Comparison of ENCODE assay signal across 13 cellular contexts in genomic region chr3:185977679-185978040, GRCh38. TPM values are rescaled to one million over a fixed set of nuclear protein-coding genes. Genes with fewer than 3 reads are reported as not detected.
A peak's percentile ranks its signal among the peaks of the same experiment; 100 is the strongest.
DNase-seq lines count a peak whose midpoint lies in the region; ATAC-seq and TF ChIP-seq lines count a peak whose summit lies in the region.
"Had no signal": no experiment of that assay in that cellular context is flagged by ENCODE, and none has a peak within 500 bp of the region (broad histone marks: within the 10 kb centered on the region; RNA-seq: fewer than 3 reads in every experiment).

No MANE protein-coding gene starts in this region.

- H3F3A ChIP-seq in SK-N-SH (replicated peaks; ENCODE audit: insufficient read depth): no peaks in the 10 kb centered on the region

- H4K20me1 ChIP-seq in SK-N-SH (ENCODE audit: insufficient read depth): no peaks in the 10 kb centered on the region

- DNase-seq in SK-N-SH (no peak), nephron progenitor cell (no peak), NCI-H1930 (lab: John Stamatoyannopoulos, UW) (no peak), DMS79 (lab: John Stamatoyannopoulos, UW) (no peak)
- no peak for DNase-seq in activated T-helper 1 cell treated with anti-CD3 and anti-CD28 coated beads, Interleukin-12 subunit alpha, Interleukin-12 subunit beta, Interleukin-2, Interleukin-4 antibody, amounts not matched to agents 30 ng/mL and 10 ng/mL and 1 ng/mL, durations not matched to agents 14 hours and 24 hours and 36 hours (ENCODE audit: low spot score)

- H3K27ac Mint-ChIP-seq in activated T-helper 1 cell treated with anti-CD3 and anti-CD28 coated beads, Interleukin-12 subunit alpha, Interleukin-12 subunit beta, Interleukin-2, Interleukin-4 antibody, amounts not matched to agents 30 ng/mL and 10 ng/mL and 1 ng/mL, durations not matched to agents 14 hours and 24 hours and 36 hours: peak overlapping the region; percentile 82
- H3K27ac Mint-ChIP-seq in nephron progenitor cell: no peak overlapping the region

- CTCF ChIA-PET in SK-N-SH (lab: Yijun Ruan, JAX): interaction anchor here (0.5 to 4.9 kb wide), 29 partner anchors 9 to 851 kb away, joined by 3 to 49 read pairs (median 4); no protein-coding TSS in a partner anchor
- CTCF ChIA-PET in HEK293 (lab: Yijun Ruan, JAX): interaction anchor here (1.0 to 4.0 kb wide), 12 partner anchors 9 to 640 kb away, joined by 3 to 29 read pairs (median 6); no protein-coding TSS in a partner anchor

- H3K9ac ChIP-seq in SK-N-SH: no peak overlapping the region

- no peaks in the 10 kb centered on the region for H3K9me2 ChIP-seq in SK-N-SH

- H3K9me3 Mint-ChIP-seq in activated T-helper 1 cell treated with anti-CD3 and anti-CD28 coated beads, Interleukin-12 subunit alpha, Interleukin-12 subunit beta, Interleukin-2, Interleukin-4 antibody, amounts not matched to agents 30 ng/mL and 10 ng/mL and 1 ng/mL, durations not matched to agents 14 hours and 24 hours and 36 hours: no peaks in the 10 kb centered on the region
- no peaks in the 10 kb centered on the region for H3K9me3 Mint-ChIP-seq in nephron progenitor cell
- H3K9me3 Mint-ChIP-seq: immature natural killer cell had no signal

- peaks cover 42% of the 10 kb centered on the region for H3K27me3 Mint-ChIP-seq in activated T-helper 1 cell treated with anti-CD3 and anti-CD28 coated beads, Interleukin-12 subunit alpha, Interleukin-12 subunit beta, Interleukin-2, Interleukin-4 antibody, amounts not matched to agents 30 ng/mL and 10 ng/mL and 1 ng/mL, durations not matched to agents 14 hours and 24 hours and 36 hours (ENCODE audit: insufficient read depth)
- peaks cover 22% of the 10 kb centered on the region for H3K27me3 Mint-ChIP-seq in nephron progenitor cell (ENCODE audit: low read depth, poor library complexity)

- H3K4me2 ChIP-seq in SK-N-SH: no peak overlapping the region
- H3K4me2 ChIP-seq: hepatocyte had no signal

- intact Hi-C loops in activated T-helper 1 cell treated with anti-CD3 and anti-CD28 coated beads, Interleukin-12 subunit alpha, Interleukin-12 subunit beta, Interleukin-2, Interleukin-4 antibody, amounts not matched to agents 30 ng/mL and 10 ng/mL and 1 ng/mL, durations not matched to agents 14 hours and 24 hours and 36 hours (cut with micrococcal nuclease): loop anchor here (1.0 to 10.0 kb wide), 11 partner anchors 34 to 639 kb away; partner anchors contain the start of genes ETV5, TBCCD1 and TRA2B

- ATAC-seq in SK-N-SH treated with all-trans-retinoic acid at 6 μM for 48 hours: peak; percentile 15; the same call in 2 of the 3 replicates
- no peak for ATAC-seq in GM21381 (IDR thresholded peaks at IDR 0.05; ENCODE audit: unreplicated experiment)

- no peak for TF ChIP-seq EP300 in SK-N-SH (IDR thresholded peaks at IDR 0.05; ENCODE audit: borderline replicate concordance in 1 of 2, low read depth in 1 of 2, low read length in 1 of 2)

- no peak for TF ChIP-seq RAD21 in SK-N-SH (IDR thresholded peaks at IDR 0.05; ENCODE audit: low read length)

- H3K4me3 Mint-ChIP-seq in activated T-helper 1 cell treated with anti-CD3 and anti-CD28 coated beads, Interleukin-12 subunit alpha, Interleukin-12 subunit beta, Interleukin-2, Interleukin-4 antibody, amounts not matched to agents 30 ng/mL and 10 ng/mL and 1 ng/mL, durations not matched to agents 14 hours and 24 hours and 36 hours: peak overlapping the region; percentile 11
- no peak overlapping the region for H3K4me3 Mint-ChIP-seq in nephron progenitor cell
- H3K4me3 Mint-ChIP-seq: immature natural killer cell had no signal

- no peak overlapping the region for H2AFZ ChIP-seq in SK-N-SH (ENCODE audit: low read depth)
- H2AFZ ChIP-seq: hepatocyte had no signal

- H3K27ac ChIP-seq in SK-N-SH (ENCODE audit: low read depth in 2 of 2, low read length in 1 of 2) (no peak overlapping the region), HEK293 (ENCODE audit: extremely low read depth, low read depth, low read length) (no peak overlapping the region)
- H3K27ac ChIP-seq: adrenal gland, esophagus muscularis mucosa, hepatocyte, skin epidermis had no signal

- no peaks in the 10 kb centered on the region for H3K79me2 ChIP-seq in SK-N-SH (ENCODE audit: insufficient read depth)
- H3K79me2 ChIP-seq: hepatocyte had no signal

- no peak overlapping the region; a peak in 1 of 4 replicates for H3K4me3 ChIP-seq in SK-N-SH (ENCODE audit: low read depth in 2 of 2, low read length in 1 of 2)
- no peak overlapping the region for H3K4me3 ChIP-seq in HEK293 (ENCODE audit: low read depth, low read length)
- H3K4me3 ChIP-seq: adrenal gland, esophagus muscularis mucosa, hepatocyte, skin epidermis had no signal

- H3K36me3 Mint-ChIP-seq in activated T-helper 1 cell treated with anti-CD3 and anti-CD28 coated beads, Interleukin-12 subunit alpha, Interleukin-12 subunit beta, Interleukin-2, Interleukin-4 antibody, amounts not matched to agents 30 ng/mL and 10 ng/mL and 1 ng/mL, durations not matched to agents 14 hours and 24 hours and 36 hours (ENCODE audit: low read depth): no peaks in the 10 kb centered on the region
- no peaks in the 10 kb centered on the region for H3K36me3 Mint-ChIP-seq in nephron progenitor cell (ENCODE audit: low read depth)
- H3K36me3 Mint-ChIP-seq: immature natural killer cell had no signal

- no peaks in the 10 kb centered on the region for H3K9me3 ChIP-seq in SK-N-SH
- no peaks in the 10 kb centered on the region for H3K9me3 ChIP-seq in HEK293 (ENCODE audit: control insufficient read depth, insufficient read depth, low read depth, low read length)
- H3K9me3 ChIP-seq: adrenal gland, esophagus muscularis mucosa had no signal

- TF ChIP-seq CTCF in SK-N-SH (IDR thresholded peaks at IDR 0.05) (no peak), HEK293 (tag by site-specific recombination; IDR thresholded peaks at IDR 0.05) (no peak), nephron progenitor cell (IDR thresholded peaks at IDR 0.05) (peak; percentile 45)

- POLR2A ChIA-PET in SK-N-SH (lab: Yijun Ruan, JAX) (no interaction called here), HEK293 (lab: Yijun Ruan, JAX) (no interaction called here)

- H3K4me1 ChIP-seq in SK-N-SH (ENCODE audit: control insufficient read depth in 1 of 2, insufficient read depth in 2 of 2, low read depth in 1 of 2, low read length in 1 of 2): no peaks in the 10 kb centered on the region
- no peaks in the 10 kb centered on the region for H3K4me1 ChIP-seq in HEK293 (ENCODE audit: control insufficient read depth, insufficient read depth, low read length)
- H3K4me1 ChIP-seq: adrenal gland, esophagus muscularis mucosa had no signal

- H3K4me1 Mint-ChIP-seq in activated T-helper 1 cell treated with anti-CD3 and anti-CD28 coated beads, Interleukin-12 subunit alpha, Interleukin-12 subunit beta, Interleukin-2, Interleukin-4 antibody, amounts not matched to agents 30 ng/mL and 10 ng/mL and 1 ng/mL, durations not matched to agents 14 hours and 24 hours and 36 hours (ENCODE audit: low read depth): peaks cover 18% of the 10 kb centered on the region
- H3K4me1 Mint-ChIP-seq in nephron progenitor cell: no peaks in the 10 kb centered on the region

- H3K27me3 ChIP-seq in SK-N-SH (ENCODE audit: insufficient read depth): no peaks in the 10 kb centered on the region
- H3K27me3 ChIP-seq: adrenal gland, esophagus muscularis mucosa, hepatocyte had no signal

- WGBS in SK-N-SH (ENCODE audit: low lambda C conversion rate): 31% methylated on average over 3 of the region's 3 CpGs

- no peaks in the 10 kb centered on the region for H3K36me3 ChIP-seq in SK-N-SH (replicated peaks in 1 of 2; ENCODE audit: control insufficient read depth in 1 of 2, insufficient read depth in 2 of 2, low read length in 1 of 2)
- H3K36me3 ChIP-seq in HEK293 (ENCODE audit: control insufficient read depth in 2 of 2, insufficient read depth in 1 of 2, low read length in 2 of 2): no peaks in the 10 kb centered on the region
- H3K36me3 ChIP-seq: adrenal gland, esophagus muscularis mucosa had no signal

TF ChIP-seq in SK-N-SH treated with all-trans-retinoic acid at 6 μM for 48 hours, 23 proteins besides CTCF, POLR2A, EP300 and RAD21:
- TF ChIP-seq SNAI2 (CRISPR knock-in tag; IDR thresholded peaks at IDR 0.05) (no peak), ZNF70 (CRISPR knock-in tag; IDR thresholded peaks at IDR 0.05) (no peak), OSR1 (CRISPR knock-in tag; IDR thresholded peaks at IDR 0.05) (no peak)

TF ChIP-seq in SK-N-SH, 30 proteins besides CTCF, POLR2A, EP300 and RAD21 (continues in another document):
- no peak for TF ChIP-seq TEAD4 (IDR thresholded peaks at IDR 0.05; ENCODE audit: borderline replicate concordance, insufficient read depth)
- no peak for TF ChIP-seq IRF3 (IDR thresholded peaks at IDR 0.05; ENCODE audit: low read depth, low read length)
- TF ChIP-seq EZH2phosphoT487 (IDR thresholded peaks at IDR 0.05; ENCODE audit: borderline replicate concordance, low read depth): no peak
- TF ChIP-seq NFIC (IDR thresholded peaks at IDR 0.05; ENCODE audit: borderline replicate concordance): no peak

TF ChIP-seq in HEK293, 187 proteins besides CTCF, POLR2A, EP300 and RAD21:
- TF ChIP-seq ZNF624 (tag by site-specific recombination; IDR thresholded peaks at IDR 0.05): no peak
- no peak for TF ChIP-seq ZNF677 (tag by site-specific recombination; IDR thresholded peaks at IDR 0.05)
- peak; percentile 44; the same call in 1 of the 2 replicates for TF ChIP-seq PRDM1 (tag by site-specific recombination; IDR thresholded peaks at IDR 0.05)

RNA-seq across cellular contexts. Expression of gene TRA2B, which starts 39.8 kb away (rescaled TPM):
- 192 and 212 TPM in 2 replicates for polyA plus RNA-seq in SK-N-SH (2012; rRNA removed)
- 185 and 204 TPM in 2 replicates for polyA plus RNA-seq in SK-N-SH (2012; cell fraction: cytosol; rRNA removed)
- polyA plus RNA-seq in SK-N-SH (2012; cell fraction: nucleus; rRNA removed): 311 and 484 TPM in 2 replicates
- 279 and 312 TPM in 2 replicates for total RNA-seq in activated T-helper 1 cell treated with anti-CD3 and anti-CD28 coated beads, Interleukin-12 subunit alpha, Interleukin-12 subunit beta, Interleukin-2, Interleukin-4 antibody, amounts not matched to agents 30 ng/mL and 10 ng/mL and 1 ng/mL, durations not matched to agents 14 hours and 24 hours and 36 hours
